Comparison of ENCODE assay signal across 18 cellular contexts in the genomic region with DNA sequence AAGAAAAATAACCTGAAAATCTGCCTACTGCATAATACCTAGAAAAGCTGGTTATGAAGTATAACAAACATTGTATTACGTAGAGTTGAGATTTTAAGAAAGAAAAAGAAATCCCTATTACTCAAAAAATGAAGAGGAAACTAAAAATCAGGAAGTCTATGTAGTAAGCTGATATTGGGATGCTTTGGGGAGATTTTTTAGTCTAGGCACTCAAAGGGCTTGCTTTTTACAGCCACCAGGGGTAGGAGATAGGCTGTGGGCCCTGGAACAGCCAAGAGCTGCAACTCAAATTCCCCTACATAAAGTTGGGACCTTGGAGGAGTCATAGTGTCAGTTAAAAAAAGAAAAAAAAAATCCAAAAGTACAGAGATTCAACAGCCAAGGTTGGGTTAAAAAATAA.
"Had no signal": no experiment of that assay in that cellular context is flagged by ENCODE, and none has a peak within 500 bp of the region (broad histone marks: within the 10 kb centered on the region; RNA-seq: fewer than 3 reads in every experiment).

No MANE protein-coding gene starts in this region.

- H3K9me3 ChIP-seq: ascending aorta, breast epithelium had no signal

- H3K36me3 ChIP-seq: ascending aorta, breast epithelium had no signal

- H3K27me3 ChIP-seq: ascending aorta, breast epithelium had no signal

- H3K27ac ChIP-seq: ascending aorta, skin epidermis had no signal

- DNase-seq: activated CD4-positive, alpha-beta T cell treated with anti-CD3 and anti-CD28 coated beads, Interleukin-2, amount 10 ng/mL, durations not matched to agents 24 days and 14 days; activated CD8-positive, alpha-beta memory T cell treated with anti-CD3 and anti-CD28 coated beads, Interleukin-2, amount 50 U/mL, for 4 hours; activated effector memory CD4-positive, alpha-beta T cell treated with Interleukin-2 at 50 U/mL for 16 hours; activated naive CD4-positive, alpha-beta T cell treated with anti-CD3 and anti-CD28 coated beads, Interleukin-2, amount 10 ng/mL, durations not matched to agents 7 days and 5 days; activated naive CD8-positive, alpha-beta T cell treated with anti-CD3 and anti-CD28 coated beads, Interleukin-2, amount 50 U/mL, for 24 hours; activated T-cell treated with anti-CD3 and anti-CD28 coated beads, Interleukin-2, amount 50 U/mL, for 48 hours; effector CD4-positive, alpha-beta T cell; midbrain; right cardiac atrium; stimulated activated CD4-positive, alpha-beta T cell treated with anti-CD3 and anti-CD28 coated beads, Interleukin-15, amount 100 ng/mL, for 24 hours; stimulated activated CD4-positive, alpha-beta T cell treated with anti-CD3 and anti-CD28 coated beads, Interleukin-2, amount 100 ng/mL, for 48 hours; stimulated activated naive CD8-positive, alpha-beta T cell treated with anti-CD3 and anti-CD28 coated beads, Interleukin-15, amount 100 ng/mL, for 72 hours; T-cell; trophoblast cell had no signal

- ATAC-seq: activated naive CD8-positive, alpha-beta T cell treated with anti-CD3 and anti-CD28 coated beads, Interleukin-2, amount 50 U/mL, for 24 hours; esophagus mucosa; right cardiac atrium; stimulated activated naive CD8-positive, alpha-beta T cell treated with anti-CD3 and anti-CD28 coated beads, Interleukin-15, amount 100 ng/mL, for 72 hours; T-cell had no signal

- H3K4me3 ChIP-seq: ascending aorta, breast epithelium, skin epidermis had no signal
